In the genomic region with DNA sequence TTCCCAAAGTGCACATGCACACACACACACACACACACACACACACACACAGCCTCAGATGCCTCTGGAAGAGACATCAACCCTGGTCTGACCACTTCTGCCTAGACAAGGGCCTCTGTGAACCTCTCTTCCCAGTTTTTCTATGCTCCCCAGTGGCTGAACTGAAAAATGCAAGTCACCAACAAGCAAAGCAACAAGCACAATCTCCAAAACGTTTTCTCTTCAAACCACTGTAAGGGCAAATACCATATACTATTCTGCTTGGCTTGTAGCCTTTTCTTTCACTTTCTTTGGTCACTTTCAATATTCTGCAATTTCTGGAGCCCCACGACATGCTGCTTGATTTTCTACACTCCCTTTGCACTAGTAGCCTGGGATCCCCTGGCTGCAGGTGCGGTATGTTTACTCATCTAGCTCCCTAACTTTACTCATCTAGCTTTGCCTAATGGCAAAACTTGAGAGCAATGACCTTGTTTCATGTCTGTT, we compare ENCODE assay signal across 8 cellular contexts.
A peak's percentile ranks its signal among the peaks of the same experiment; 100 is the strongest.
DNase-seq lines count a peak whose midpoint lies in the region; ATAC-seq and TF ChIP-seq lines count a peak whose summit lies in the region.

No MANE protein-coding gene starts in this region.

- no peaks in the 10 kb centered on the region for H3K27me3 ChIP-seq in parathyroid adenoma (ENCODE audit: control insufficient read depth, insufficient read depth, low read length)

- peaks cover 18% of the 10 kb centered on the region for H3K4me1 ChIP-seq in parathyroid adenoma

- no peak overlapping the region for H3K27ac ChIP-seq in parathyroid adenoma

- no peaks in the 10 kb centered on the region for H3K36me3 ChIP-seq in parathyroid adenoma (ENCODE audit: control insufficient read depth, insufficient read depth, low read length)

- H3K79me2 ChIP-seq in parathyroid adenoma = peaks cover 2% of the 10 kb centered on the region

- DNase-seq in AG10803 (ENCODE audit: low read depth) (peak; percentile 54), NOMO-1 treated with DMSO at 0.1 percent for 48 hours (lab: John Stamatoyannopoulos, UW; ENCODE audit: unreplicated experiment) (peak; percentile 33), epithelial cell of esophagus (ENCODE audit: low read depth) (peak; percentile 64), 8988T (no peak), OCI-M2 (lab: John Stamatoyannopoulos, UW; ENCODE audit: unreplicated experiment) (no peak)

- TF ChIP-seq CTCF in AG10803 (conservative IDR thresholded peaks at IDR 0.05; ENCODE audit: low read length) (peak; percentile 47), epithelial cell of esophagus (IDR thresholded peaks at IDR 0.05; ENCODE audit: insufficient read depth, low read depth, low read length, missing control alignments) (peak; percentile 56), parathyroid adenoma (IDR thresholded peaks at IDR 0.05) (peak; percentile 30)

- ATAC-seq in GM18520 (IDR thresholded peaks at IDR 0.05; ENCODE audit: unreplicated experiment) = peak; percentile 42
- ATAC-seq in HG02970 (IDR thresholded peaks at IDR 0.05; ENCODE audit: low FRiP score, unreplicated experiment) = peak; percentile 46

- H3K4me3 ChIP-seq in AG10803 (ENCODE audit: low read length) (no peak overlapping the region), epithelial cell of esophagus (ENCODE audit: low read length) (no peak overlapping the region), parathyroid adenoma (ENCODE audit: low read depth, low read length) (no peak overlapping the region)

- H2AFZ ChIP-seq in parathyroid adenoma = no peak overlapping the region

- H3K4me2 ChIP-seq in parathyroid adenoma (ENCODE audit: low read length) = no peak overlapping the region

- no peaks in the 10 kb centered on the region for H3K9me3 ChIP-seq in parathyroid adenoma (ENCODE audit: control insufficient read depth, low read length)

- H3K9ac ChIP-seq in parathyroid adenoma = no peak overlapping the region

Comparison
In these comparisons a context has a peak if more than half of its experiments do, and no peak if none do; other contexts are left out.
1. DNase-seq: peak in AG10803 (single experiment), NOMO-1 treated with DMSO at 0.1 percent for 48 hours (single experiment) and epithelial cell of esophagus (single experiment); none in 8988T (single experiment) and OCI-M2 (single experiment).
2. Peak in every context shown above with its lines, with median percentiles within 50 percentile points of each other: CTCF ChIP-seq.